ENCODE assay signal across 25 cellular contexts in genomic region chr9:101860920-101861319, GRCh38.
A peak's percentile ranks its signal among the peaks of the same experiment; 100 is the strongest.
DNase-seq lines count a peak whose midpoint lies in the region; ATAC-seq, FAIRE-seq and TF ChIP-seq lines count a peak whose summit lies in the region.
"Had no signal": no experiment of that assay in that cellular context is flagged by ENCODE, and none has a peak within 500 bp of the region (broad histone marks: within the 10 kb centered on the region; RNA-seq: fewer than 3 reads in every experiment).

No MANE protein-coding gene starts in this region.

- no peaks in the 10 kb centered on the region for H3K27me3 ChIP-seq in GM12878 (replicated peaks in 1 of 2; ENCODE audit: control insufficient read depth in 2 of 2, insufficient read depth in 2 of 2, low read length in 1 of 2)
- no peaks in the 10 kb centered on the region for H3K27me3 ChIP-seq in gastroesophageal sphincter
- H3K27me3 ChIP-seq in right cardiac atrium (ENCODE audit: control insufficient read depth, insufficient read depth) = no peaks in the 10 kb centered on the region

- CTCF ChIA-PET in GM12878 (lab: Yijun Ruan, JAX) = no interaction called here

- H4K20me1 ChIP-seq in GM12878 (ENCODE audit: control insufficient read depth, insufficient read depth) = no peaks in the 10 kb centered on the region

- H3K4me1 ChIP-seq in GM12878 (ENCODE audit: control insufficient read depth, insufficient read depth, low read length) = no peaks in the 10 kb centered on the region
- H3K4me1 ChIP-seq in gastroesophageal sphincter = no peaks in the 10 kb centered on the region
- no peaks in the 10 kb centered on the region for H3K4me1 ChIP-seq in right cardiac atrium (ENCODE audit: control insufficient read depth, insufficient read depth, low read length)
- H3K4me1 ChIP-seq: A549, Caco-2 had no signal

- TF ChIP-seq CTCF in GM12865 (IDR thresholded peaks at IDR 0.05; ENCODE audit: insufficient read depth, low read depth, low read length, missing control alignments) = no peak
- no peak for TF ChIP-seq CTCF in GM12878 (IDR thresholded peaks at IDR 0.05 in 2 of 3, conservative IDR thresholded peaks at IDR 0.05 in 1 of 3; ENCODE audit: control insufficient read depth in 2 of 3, extremely low read depth in 1 of 3, insufficient read depth in 1 of 3, low read depth in 3 of 3, low read length in 3 of 3)
- no peak for TF ChIP-seq CTCF in gastroesophageal sphincter (IDR thresholded peaks at IDR 0.05)

- H3K27ac ChIP-seq in GM12878 (ENCODE audit: control insufficient read depth, insufficient read depth) (no peak overlapping the region), gastroesophageal sphincter (no peak overlapping the region), right cardiac atrium (ENCODE audit: low read length) (no peak overlapping the region)
- H3K27ac ChIP-seq: 22Rv1, A549, C4-2B, HL-60 had no signal

- in situ Hi-C loops in GM12878 (cut with MboI) = no loop called here

- no peaks in the 10 kb centered on the region for H3K36me3 ChIP-seq in GM12878 (ENCODE audit: control insufficient read depth in 2 of 2, insufficient read depth in 2 of 2, low read length in 1 of 2)
- H3K36me3 ChIP-seq in gastroesophageal sphincter = no peaks in the 10 kb centered on the region

- no peaks in the 10 kb centered on the region for H3K9me3 ChIP-seq in GM12878 (replicated peaks; ENCODE audit: control insufficient read depth, insufficient read depth, low read length)
- H3K9me3 ChIP-seq in gastroesophageal sphincter = no peaks in the 10 kb centered on the region
- no peaks in the 10 kb centered on the region for H3K9me3 ChIP-seq in right cardiac atrium (ENCODE audit: control insufficient read depth, low read length)
- H3K9me3 ChIP-seq: A549, Caco-2 had no signal

- POLR2A ChIA-PET in GM12878 (lab: Charles Lee) = no interaction called here

- WGBS in GM12878 (ENCODE audit: insufficient coverage, insufficient replicate concordance, low lambda C conversion rate, missing lambda C conversion rate) = 83% methylated on average over 1 of the region's 1 CpG
- 0 to 100% methylated on average over 1 of the region's 1 CpG for WGBS in gastroesophageal sphincter (ENCODE audit: low coverage in 1 of 2), 2 donors
- WGBS in right cardiac atrium = 98% methylated on average over 1 of the region's 1 CpG

- TF ChIP-seq EP300 in GM12878 (IDR thresholded peaks at IDR 0.05; ENCODE audit: borderline replicate concordance in 1 of 2, control insufficient read depth in 1 of 2, low read depth in 2 of 2, low read length in 2 of 2) (no peak), gastroesophageal sphincter (IDR thresholded peaks at IDR 0.05) (no peak)

- no peaks in the 10 kb centered on the region for H3K79me2 ChIP-seq in GM12878 (ENCODE audit: control insufficient read depth, insufficient read depth, low read length)

- no peak overlapping the region for H3K4me2 ChIP-seq in GM12878 (ENCODE audit: control insufficient read depth, insufficient read depth)
- H3K4me2 ChIP-seq: A549 had no signal

- ATAC-seq in GM18519 (IDR thresholded peaks at IDR 0.05; ENCODE audit: low FRiP score, unreplicated experiment) (peak; percentile 47), GM21717 (IDR thresholded peaks at IDR 0.05; ENCODE audit: unreplicated experiment) (peak; percentile 75), GM12878 (0 out of 3 replicates have a peak, but pooled peaks have one; percentile 27), gastroesophageal sphincter (no peak), right cardiac atrium (no peak)
- ATAC-seq: A549 had no signal

- SMC1A ChIA-PET in GM12878 (lab: Charles Lee; ENCODE audit: uncharacterized antibody, unreplicated experiment) = no interaction called here

- no peak for TF ChIP-seq RAD21 in GM12878 (IDR thresholded peaks at IDR 0.05; ENCODE audit: insufficient read depth, low read depth, low read length)

- no peak for FAIRE-seq in GM12878 (lab: Jason Lieb, UNC)
- FAIRE-seq: A549, D721Med, G401.6, GM18507, GM19239, H1, HTR-8/SVneo had no signal

- RAD21 ChIA-PET in GM12878 (lab: Charles Lee; ENCODE audit: unreplicated experiment) = no interaction called here

- DNase-seq in GM12865 (ENCODE audit: low read depth) (peak; percentile 3), GM12878 (ENCODE audit: low read depth, low spot score) (no peak), NCI-H69 (lab: John Stamatoyannopoulos, UW) (no peak), right cardiac atrium (no peak), SIG-M5 treated with dmso at 0.1 percent for 504 hours (lab: John Stamatoyannopoulos, UW; ENCODE audit: unreplicated experiment) (no peak)
- DNase-seq: AML-193; Caco-2; CD4-positive, alpha-beta T cell; H9; IMR-90; Karpas-422; KBM-7 had no signal

- intact Hi-C loops in GM12878 (cut with micrococcal nuclease; ENCODE audit: unreplicated experiment) = no loop called here
- intact Hi-C loops in right cardiac atrium (cut with DNase I) = no loop called here

- BruUV-seq in GM12878 (replicated peaks; lab: Mats Ljungman, UMichigan) = no TSS peak

- no peak overlapping the region for H3K9ac ChIP-seq in GM12878 (ENCODE audit: control insufficient read depth, insufficient read depth, low read length)

- H3K4me3 ChIP-seq in GM12865 (ENCODE audit: low read depth, low read length) (no peak overlapping the region), GM12878 (no peak overlapping the region), gastroesophageal sphincter (no peak overlapping the region), right cardiac atrium (ENCODE audit: low read length) (no peak overlapping the region)
- H3K4me3 ChIP-seq: A549 had no signal

- no peak overlapping the region for H2AFZ ChIP-seq in GM12878 (ENCODE audit: control insufficient read depth, low read depth, low read length)

- TF ChIP-seq POLR2A in GM12878 (IDR thresholded peaks at IDR 0.05; ENCODE audit: low read depth, low read length) (no peak), gastroesophageal sphincter (IDR thresholded peaks at IDR 0.05) (no peak)

TF ChIP-seq in GM12878, 131 proteins besides CTCF, POLR2A, EP300 and RAD21 (continues in another document):
- TF ChIP-seq PAX5 (IDR thresholded peaks at IDR 0.05; ENCODE audit: borderline replicate concordance, low read depth, low read length) = no peak
- no peak for TF ChIP-seq RFX5 (IDR thresholded peaks at IDR 0.05; ENCODE audit: low read depth, low read length)
- TF ChIP-seq EGR1 (IDR thresholded peaks at IDR 0.05; ENCODE audit: borderline replicate concordance in 1 of 2, low read depth in 2 of 2, low read length in 2 of 2) = no peak
- TF ChIP-seq CUX1 (IDR thresholded peaks at IDR 0.05; ENCODE audit: insufficient replicate concordance, low read depth, low read length) = no peak
- no peak for TF ChIP-seq POU2F2 (IDR thresholded peaks at IDR 0.05; ENCODE audit: borderline replicate concordance, low read depth, low read length)
- TF ChIP-seq STAT1 (conservative IDR thresholded peaks at IDR 0.05) = no peak
- TF ChIP-seq YBX1 (IDR thresholded peaks at IDR 0.05) = no peak
- TF ChIP-seq SIX5 (IDR thresholded peaks at IDR 0.05; ENCODE audit: low read depth, low read length, severe bottlenecking) = no peak
- TF ChIP-seq RELA (IDR thresholded peaks at IDR 0.05; ENCODE audit: borderline replicate concordance, partially characterized antibody) = no peak
- TF ChIP-seq MEF2A (IDR thresholded peaks at IDR 0.05; ENCODE audit: insufficient read depth, low read depth, low read length) = no peak
- no peak for TF ChIP-seq SKIL (IDR thresholded peaks at IDR 0.05; ENCODE audit: low read depth, poor library complexity, severe bottlenecking)

Comparison
In these comparisons a context has a peak if more than half of its experiments do, and no peak if none do; other contexts are left out.
1. ATAC-seq: peak in GM18519 (single experiment), GM21717 (single experiment) and GM12878 (single experiment); none in gastroesophageal sphincter (single experiment) and right cardiac atrium (0 of 2).